Comparison of ENCODE assay signal across 8 cellular contexts in genomic region chr1:205505076-205505729, GRCh38. TPM values are rescaled to one million over a fixed set of nuclear protein-coding genes. Genes with fewer than 3 reads are reported as not detected.
DNase-seq lines count a peak whose midpoint lies in the region; ATAC-seq and TF ChIP-seq lines count a peak whose summit lies in the region.

No MANE protein-coding gene starts in this region.

- H3K4me1 Mint-ChIP-seq in MCF 10A (ENCODE audit: insufficient read depth, unreplicated experiment) = peaks cover 27% of the 10 kb centered on the region

- POLR2A ChIA-PET in MCF 10A (lab: Yijun Ruan, JAX) = interaction anchor here (0.6 to 6.1 kb wide), 7 partner anchors 12 to 202 kb away, joined by 3 to 73 read pairs (median 6); no protein-coding TSS in a partner anchor

- 22% methylated on average over 9 of the region's 18 CpGs for WGBS in right lobe of liver (ENCODE audit: insufficient coverage, low coverage, low lambda C conversion rate, missing lambda C conversion rate)
- 10 to 11% methylated on average over 15 to 18 of the region's 18 CpGs for WGBS in tibial nerve, 2 donors

- no peaks in the 10 kb centered on the region for H3K4me1 ChIP-seq in right lobe of liver
- peaks cover 0 to 40% (median 9%) of the 10 kb centered on the region in 4 donors for H3K4me1 ChIP-seq in tibial nerve

- H3K27me3 Mint-ChIP-seq in MCF 10A (ENCODE audit: insufficient read depth, unreplicated experiment) = no peaks in the 10 kb centered on the region

- no peaks in the 10 kb centered on the region for H3K27me3 ChIP-seq in right lobe of liver
- H3K27me3 ChIP-seq in tibial nerve = no peaks in the 10 kb centered on the region

- H3K27ac Mint-ChIP-seq in MCF 10A (ENCODE audit: low read depth, unreplicated experiment) = peak overlapping the region; percentile 87

- peak; percentile 20 for TF ChIP-seq CTCF in MCF 10A (IDR thresholded peaks at IDR 0.05; ENCODE audit: unreplicated experiment)
- no peak for TF ChIP-seq CTCF in right lobe of liver (IDR thresholded peaks at IDR 0.05)
- no peak for TF ChIP-seq CTCF in tibial nerve (IDR thresholded peaks at IDR 0.05)

- TF ChIP-seq EP300 in tibial nerve (IDR thresholded peaks at IDR 0.05) = no peak

- H3K4me3 Mint-ChIP-seq in MCF 10A (ENCODE audit: unreplicated experiment) = peak overlapping the region; percentile 89

- DNase-seq in stimulated activated CD4-positive, alpha-beta T cell treated with anti-CD3 and anti-CD28 coated beads, Interleukin-15, amount 100 ng/mL, for 24 hours = peak; percentile 9
- no peak for DNase-seq in stimulated activated CD4-positive, alpha-beta T cell treated with anti-CD3 and anti-CD28 coated beads, Interleukin-1b, Interleukin-23, amount 100 ng/mL, for 48 hours
- DNase-seq in MCF 10A (ENCODE audit: unreplicated experiment) (peak; percentile 45), right lobe of liver (no peak), tibial nerve (ENCODE audit: low spot score in 2 of 2) (no peak), HCEC 1CT (no peak), Kasumi-1 (lab: John Stamatoyannopoulos, UW) (no peak), HPDE6-E6E7 (ENCODE audit: extremely low spot score) (no peak)

- peak overlapping the region; percentile 20 to 24 (median 22) for H3K27ac ChIP-seq in right lobe of liver
- H3K27ac ChIP-seq in tibial nerve = peak overlapping the region; percentile 38 to 77 (median 68)

- intact Hi-C loops in MCF 10A (cut with micrococcal nuclease) = no loop called here
- intact Hi-C loops in right lobe of liver (cut with DNase I) = no loop called here

- H3K36me3 Mint-ChIP-seq in MCF 10A (ENCODE audit: insufficient read depth, unreplicated experiment) = no peaks in the 10 kb centered on the region

- BruUV-seq in MCF 10A (replicated peaks; lab: Mats Ljungman, UMichigan) = no TSS peak

- CTCF ChIA-PET in MCF 10A (lab: Yijun Ruan, JAX) = interaction anchor here (0.6 to 37.5 kb wide), 12 partner anchors 13 to 452 kb away, joined by 3 to 1608 read pairs (median 3); partner anchors contain the start of gene ELK4

- H3K36me3 ChIP-seq in right lobe of liver (no peaks in the 10 kb centered on the region), tibial nerve (no peaks in the 10 kb centered on the region)

- ATAC-seq in right lobe of liver = peak; percentile 2 to 24 (median 14)

- H3K9me3 Mint-ChIP-seq in MCF 10A (ENCODE audit: unreplicated experiment) = no peaks in the 10 kb centered on the region

- no peaks in the 10 kb centered on the region for H3K9me3 ChIP-seq in right lobe of liver
- no peaks in the 10 kb centered on the region for H3K9me3 ChIP-seq in tibial nerve

- H3K4me3 ChIP-seq in right lobe of liver (peak overlapping the region; percentile 63 to 79 (median 69)), tibial nerve (peak overlapping the region; percentile 57 to 76 (median 72))

- no peak for TF ChIP-seq POLR2A in right lobe of liver (IDR thresholded peaks at IDR 0.05)
- no peak for TF ChIP-seq POLR2A in tibial nerve (IDR thresholded peaks at IDR 0.05)

RNA-seq across cellular contexts. Expression of gene CDK18, which starts 0.7 kb away (rescaled TPM):
- 4.9 and 6.8 TPM in 2 replicates for total RNA-seq in MCF 10A (2022)
- total RNA-seq in right lobe of liver = 10 to 100 TPM in 3 of 6 experiments, 1 to 10 TPM in 3; 6.3 to 22.3 (median 9.7) TPM
- 10 to 100 TPM in 1 of 4 donors, 1 to 10 TPM in 3; 5.1 to 14.1 (median 7.5) TPM for total RNA-seq in tibial nerve

RNA-seq across cellular contexts. Expression of gene BLACAT1, which starts 49.4 kb away (rescaled TPM):
- total RNA-seq in MCF 10A (2022) (0.72 and 1.1 TPM in 2 replicates), right lobe of liver (under 1 TPM in 1 of 6 experiments, not detected in 5; 0.06 TPM), tibial nerve (under 1 TPM in 1 of 4 donors, not detected in 3; 0.44 TPM)

Comparison
In these comparisons a context has a peak if more than half of its experiments do, and no peak if none do; other contexts are left out.
1. DNase-seq: peak in stimulated activated CD4-positive, alpha-beta T cell treated with anti-CD3 and anti-CD28 coated beads, Interleukin-15, amount 100 ng/mL, for 24 hours (single experiment) and MCF 10A (single experiment); none in stimulated activated CD4-positive, alpha-beta T cell treated with anti-CD3 and anti-CD28 coated beads, Interleukin-1b, Interleukin-23, amount 100 ng/mL, for 48 hours (single experiment), right lobe of liver (0 of 3), tibial nerve (0 of 2), HCEC 1CT (single experiment), Kasumi-1 (0 of 2) and HPDE6-E6E7 (single experiment).